15 cellular contexts compared by ENCODE assay signal in the genomic region with DNA sequence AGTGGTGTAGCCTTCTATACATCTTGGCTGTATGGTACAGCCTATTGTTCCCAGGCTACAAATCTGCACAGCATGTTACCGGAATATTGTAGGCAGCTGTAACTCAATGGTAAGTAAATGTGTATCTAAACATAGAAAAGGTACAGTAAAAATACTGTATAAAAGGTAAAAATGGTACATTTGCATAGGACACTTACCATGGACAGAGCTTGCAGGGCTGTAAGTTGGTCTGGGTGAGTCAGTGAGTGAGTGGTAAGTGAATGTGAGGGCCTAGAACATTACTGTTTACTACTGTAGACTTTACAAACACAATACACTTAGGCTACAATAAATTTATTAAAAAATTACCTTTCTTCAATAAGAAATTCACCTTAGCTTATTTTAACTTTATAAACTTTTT.
"Had no signal": no experiment of that assay in that cellular context is flagged by ENCODE, and none has a peak within 500 bp of the region (broad histone marks: within the 10 kb centered on the region; RNA-seq: fewer than 3 reads in every experiment).

No MANE protein-coding gene starts in this region.

- ATAC-seq: gastroesophageal sphincter, left cardiac atrium, lower lobe of right lung, natural killer cell, sciatic nerve had no signal

- H3K4me3 ChIP-seq: esophagus muscularis mucosa, gastroesophageal sphincter, left ventricle myocardium inferior, lower lobe of right lung had no signal

- H3K36me3 ChIP-seq: esophagus muscularis mucosa, gastroesophageal sphincter, left ventricle myocardium inferior, lower lobe of right lung had no signal

- H3K9me3 ChIP-seq: esophagus muscularis mucosa, gastroesophageal sphincter, lower lobe of right lung had no signal

- DNase-seq: effector memory CD4-positive, alpha-beta T cell; glutamatergic neuron; left cardiac atrium; left ventricle myocardium inferior; lower lobe of right lung; natural killer cell; posterior cingulate gyrus; small intestine; stimulated activated CD4-positive, alpha-beta T cell treated with anti-CD3 and anti-CD28 coated beads, Interleukin-12 subunit alpha, Interleukin-12 subunit beta, amount 100 ng/mL, for 4 hours; stimulated activated naive CD4-positive, alpha-beta T cell treated with Interleukin-2 at 50 U/mL for 16 hours; trophoblast cell had no signal

- H3K27me3 ChIP-seq: esophagus muscularis mucosa, gastroesophageal sphincter had no signal

- H3K27ac ChIP-seq: epithelial cell of prostate, esophagus muscularis mucosa, gastroesophageal sphincter, left ventricle myocardium inferior, lower lobe of right lung had no signal
